8 cellular contexts compared by ENCODE assay signal in the genomic region with DNA sequence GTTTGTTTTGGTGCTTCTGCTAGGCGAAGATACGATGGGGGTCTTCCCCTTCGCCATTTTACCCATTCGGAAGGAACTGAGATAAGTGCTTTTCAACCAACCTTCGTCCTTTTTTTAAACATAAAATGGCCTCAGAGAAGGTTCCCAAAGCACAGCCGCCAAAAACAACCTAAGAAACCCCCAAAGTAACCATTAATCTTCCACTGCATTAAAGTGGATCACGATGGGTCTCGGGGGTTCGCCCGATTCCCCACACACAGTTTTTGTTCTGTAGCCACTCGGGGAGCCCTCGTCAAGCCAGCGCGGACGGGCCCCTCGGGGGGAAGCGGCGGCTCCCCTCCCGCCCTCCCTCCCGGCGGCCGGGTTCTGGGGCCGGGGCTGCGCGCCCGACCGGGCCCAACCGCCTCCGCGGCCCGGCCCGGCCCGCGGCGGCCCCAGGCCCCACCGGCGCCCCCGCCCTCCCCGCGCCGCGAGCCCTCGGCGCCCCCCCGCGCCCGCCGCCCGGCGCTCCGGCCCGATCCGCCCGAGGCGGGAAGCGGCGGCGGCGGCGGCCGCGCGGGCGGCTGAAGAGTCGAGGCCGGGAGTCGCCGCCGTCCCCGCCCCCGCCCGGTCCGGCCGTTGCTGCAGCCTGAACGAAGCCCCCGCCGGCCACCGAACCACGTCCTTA. TPM values are rescaled to one million over a fixed set of nuclear protein-coding genes. Genes with fewer than 3 reads are reported as not detected.
DNase-seq lines count a peak whose midpoint lies in the region; ATAC-seq lines count a peak whose summit lies in the region.

No MANE protein-coding gene starts in this region.

- H2AK5ac ChIP-seq in mesendoderm (ENCODE audit: low read length): peak overlapping the region; percentile 62

- peak overlapping the region; percentile 3 for H2BK5ac ChIP-seq in mesendoderm (ENCODE audit: low read length)

- H2BK15ac ChIP-seq in mesendoderm (replicated peaks; ENCODE audit: low read depth): no peak overlapping the region

- H3K27me3 ChIP-seq in mesendoderm (ENCODE audit: insufficient read depth, low read length, poor library complexity): no peaks in the 10 kb centered on the region

- peaks cover 6% of the 10 kb centered on the region for H3K79me1 ChIP-seq in mesendoderm (ENCODE audit: low read length)

- peak overlapping the region; percentile 60 for H4K5ac ChIP-seq in mesendoderm (ENCODE audit: low read length)

- H3K4me1 ChIP-seq in mesendoderm (ENCODE audit: control insufficient read depth, low read depth, low read length): no peaks in the 10 kb centered on the region

- no peak overlapping the region for H3K23ac ChIP-seq in mesendoderm (ENCODE audit: low read length)

- peaks cover 21% of the 10 kb centered on the region for H3K36me3 Mint-ChIP-seq in activated CD4-positive, alpha-beta memory T cell treated with anti-CD3 and anti-CD28 coated beads for 36 hours
- H3K36me3 Mint-ChIP-seq in stimulated activated naive CD8-positive, alpha-beta T cell treated with anti-CD3 and anti-CD28 coated beads, Interleukin-15, Interleukin-2, amounts not matched to agents 100 ng/mL and 50 ng/mL, for 24 hours (ENCODE audit: low read depth): peaks cover 21% of the 10 kb centered on the region

- H3K9ac ChIP-seq in mesendoderm (ENCODE audit: low read length): peak overlapping the region; percentile 99

- peak overlapping the region; percentile 100 for H3K18ac ChIP-seq in mesendoderm (ENCODE audit: low read length)

- POLR2A ChIA-PET in activated CD4-positive, alpha-beta memory T cell treated with anti-CD3 and anti-CD28 coated beads for 36 hours (lab: Charles Lee): interaction anchor here (0.9 to 1.4 kb wide), 2 partner anchors 15 to 181 kb away, joined by 4 to 5 read pairs; no protein-coding TSS in a partner anchor

- ATAC-seq in GM18870 (IDR thresholded peaks at IDR 0.05; ENCODE audit: unreplicated experiment) (peak; percentile 1), HG03378 (IDR thresholded peaks at IDR 0.05; ENCODE audit: unreplicated experiment) (no peak)

- peak overlapping the region; percentile 96 for H3K4me3 Mint-ChIP-seq in activated CD4-positive, alpha-beta memory T cell treated with anti-CD3 and anti-CD28 coated beads for 36 hours
- peak overlapping the region; percentile 100 for H3K4me3 Mint-ChIP-seq in stimulated activated naive CD8-positive, alpha-beta T cell treated with anti-CD3 and anti-CD28 coated beads, Interleukin-15, Interleukin-2, amounts not matched to agents 100 ng/mL and 50 ng/mL, for 24 hours

- peaks cover 22% of the 10 kb centered on the region for H3K79me2 ChIP-seq in mesendoderm (ENCODE audit: control insufficient read depth, insufficient read depth, low read length)

- peak overlapping the region; percentile 29 for H3K4me2 ChIP-seq in mesendoderm (ENCODE audit: low read length)

- intact Hi-C loops in activated CD4-positive, alpha-beta memory T cell treated with anti-CD3 and anti-CD28 coated beads for 36 hours (cut with micrococcal nuclease): loop anchor here (1.0 to 5.0 kb wide), 8 partner anchors 19 to 279 kb away; a partner anchor contains a TSS

- peaks cover 39% of the 10 kb centered on the region for H3K4me1 Mint-ChIP-seq in activated CD4-positive, alpha-beta memory T cell treated with anti-CD3 and anti-CD28 coated beads for 36 hours (ENCODE audit: low read depth)
- peaks cover 50% of the 10 kb centered on the region for H3K4me1 Mint-ChIP-seq in stimulated activated naive CD8-positive, alpha-beta T cell treated with anti-CD3 and anti-CD28 coated beads, Interleukin-15, Interleukin-2, amounts not matched to agents 100 ng/mL and 50 ng/mL, for 24 hours (ENCODE audit: low read depth)

- no peaks in the 10 kb centered on the region for H3K36me3 ChIP-seq in mesendoderm (ENCODE audit: control insufficient read depth, insufficient read depth, low read length)

- DNase-seq in NCI-H1105 treated with DMSO at 0.1 percent for 48 hours (lab: John Stamatoyannopoulos, UW) (peak; percentile 77), mesendoderm (peak; percentile 51), KBM-7 (no peak)
- peak; percentile 48 for DNase-seq in activated CD4-positive, alpha-beta memory T cell treated with anti-CD3 and anti-CD28 coated beads for 36 hours
- DNase-seq in effector CD8-positive, alpha-beta T cell (lab: John Stamatoyannopoulos, UW): peak; percentile 29

- in situ Hi-C loops in KBM-7 (cut with MboI; ENCODE audit: low pct_unique_long_range_greater_than_20kb, low sequenced_read_pairs): no loop called here

- peak overlapping the region; percentile 95 for H3K56ac ChIP-seq in mesendoderm (ENCODE audit: low read length)

- CTCF ChIA-PET in activated CD4-positive, alpha-beta memory T cell treated with anti-CD3 and anti-CD28 coated beads for 36 hours (lab: Charles Lee): interaction anchor here (1.6 kb wide), 1 partner anchor 49 kb away, joined by 5 read pairs; no protein-coding TSS in a partner anchor

- H3K27me3 Mint-ChIP-seq in activated CD4-positive, alpha-beta memory T cell treated with anti-CD3 and anti-CD28 coated beads for 36 hours: peaks cover 2% of the 10 kb centered on the region
- no peaks in the 10 kb centered on the region for H3K27me3 Mint-ChIP-seq in stimulated activated naive CD8-positive, alpha-beta T cell treated with anti-CD3 and anti-CD28 coated beads, Interleukin-15, Interleukin-2, amounts not matched to agents 100 ng/mL and 50 ng/mL, for 24 hours

- peak overlapping the region; percentile 97 for H3K27ac Mint-ChIP-seq in activated CD4-positive, alpha-beta memory T cell treated with anti-CD3 and anti-CD28 coated beads for 36 hours
- peak overlapping the region; percentile 100 for H3K27ac Mint-ChIP-seq in stimulated activated naive CD8-positive, alpha-beta T cell treated with anti-CD3 and anti-CD28 coated beads, Interleukin-15, Interleukin-2, amounts not matched to agents 100 ng/mL and 50 ng/mL, for 24 hours

- peak overlapping the region; percentile 95 for H3K4ac ChIP-seq in mesendoderm (ENCODE audit: low read depth, low read length)

- H3K27ac ChIP-seq in mesendoderm (ENCODE audit: low read depth, low read length): peak overlapping the region; percentile 95

- no peaks in the 10 kb centered on the region for H3K9me3 Mint-ChIP-seq in activated CD4-positive, alpha-beta memory T cell treated with anti-CD3 and anti-CD28 coated beads for 36 hours
- H3K9me3 Mint-ChIP-seq in stimulated activated naive CD8-positive, alpha-beta T cell treated with anti-CD3 and anti-CD28 coated beads, Interleukin-15, Interleukin-2, amounts not matched to agents 100 ng/mL and 50 ng/mL, for 24 hours: no peaks in the 10 kb centered on the region

- peak overlapping the region; percentile 65 for H4K8ac ChIP-seq in mesendoderm (ENCODE audit: low read depth, low read length)

- H3K4me3 ChIP-seq in mesendoderm (ENCODE audit: low read length): peak overlapping the region; percentile 98

- H2BK120ac ChIP-seq in mesendoderm (ENCODE audit: low read depth, low read length): peak overlapping the region; percentile 79

- no CpG with 5 or more reads among the region's 79 CpGs for WGBS in mesendoderm (ENCODE audit: extremely low coverage, insufficient coverage, low lambda C conversion rate)

RNA-seq across cellular contexts. Expression of a gene that starts 0.8 kb away (rescaled TPM):
- total RNA-seq in activated CD4-positive, alpha-beta memory T cell treated with anti-CD3 and anti-CD28 coated beads for 36 hours: 10 to 100 TPM; 38.9 to 40.1 TPM
- 30.2 TPM for polyA plus RNA-seq in mesendoderm (2013, experiment 1 of 2)
- 30.9 TPM for polyA plus RNA-seq in mesendoderm (2013, experiment 2 of 2)
